10 cellular contexts compared by ENCODE assay signal in genomic region chr3:152200476-152201422, GRCh38.
DNase-seq lines count a peak whose midpoint lies in the region; ATAC-seq and TF ChIP-seq lines count a peak whose summit lies in the region.
"Had no signal": no experiment of that assay in that cellular context is flagged by ENCODE, and none has a peak within 500 bp of the region (broad histone marks: within the 10 kb centered on the region; RNA-seq: fewer than 3 reads in every experiment).

No MANE protein-coding gene starts in this region.

- no peaks in the 10 kb centered on the region for H3K27me3 Mint-ChIP-seq in stimulated activated memory B cell treated with anti-CD40 and anti-IgM and Interleukin-4, amounts not matched to agents 10 μg/mL and 1 μg/mL and 100 μg/mL, for 72 hours

- 0 out of 2 replicates have a peak, but pooled peaks cover 6% of the 10 kb centered on the region for H3K79me2 ChIP-seq in OCI-LY7 (ENCODE audit: insufficient read depth, low read depth, low read length)

- CTCF ChIA-PET in OCI-LY7 (lab: Charles Lee; ENCODE audit: unreplicated experiment): interaction anchor here (0.7 kb wide), 1 partner anchor 13 kb away, joined by 4 read pairs; no protein-coding TSS in a partner anchor

- H3K4me3 ChIP-seq in OCI-LY7 (ENCODE audit: low read depth, low read length, poor library complexity, severe bottlenecking) (peak overlapping the region; percentile 49), fibroblast of pulmonary artery (replicated peaks; ENCODE audit: low read depth, low read length) (no peak overlapping the region)

- DNase-seq in OCI-LY7 (ENCODE audit: low spot score): peak; percentile 45
- peak; percentile 34 for DNase-seq in fibroblast of pulmonary artery (ENCODE audit: low read depth)
- DNase-seq in NCI-H1417 (lab: John Stamatoyannopoulos, UW): no peak
- DNase-seq in NCI-H187 treated with DMSO at 0.1 percent for 48 hours (lab: John Stamatoyannopoulos, UW): no peak
- DNase-seq in NCI-H2227 (lab: John Stamatoyannopoulos, UW; ENCODE audit: unreplicated experiment): no peak
- DNase-seq in DMS53 (lab: John Stamatoyannopoulos, UW): no peak
- DNase-seq: stimulated activated CD4-positive, alpha-beta T cell treated with anti-CD3 and anti-CD28 coated beads, Interleukin-12 subunit alpha, Interleukin-12 subunit beta, amount 100 ng/mL, for 4 hours had no signal

- no peaks in the 10 kb centered on the region for H3K36me3 Mint-ChIP-seq in stimulated activated memory B cell treated with anti-CD40 and anti-IgM and Interleukin-4, amounts not matched to agents 10 μg/mL and 1 μg/mL and 100 μg/mL, for 72 hours

- no peaks in the 10 kb centered on the region for H3K9me3 ChIP-seq in OCI-LY7 (ENCODE audit: low read length)

- peak overlapping the region; percentile 82 for H2AFZ ChIP-seq in OCI-LY7 (ENCODE audit: low read length)

- peak overlapping the region; percentile 63 for H3K4me3 Mint-ChIP-seq in stimulated activated memory B cell treated with anti-CD40 and anti-IgM and Interleukin-4, amounts not matched to agents 10 μg/mL and 1 μg/mL and 100 μg/mL, for 72 hours

- TF ChIP-seq CTCF in OCI-LY7 (conservative IDR thresholded peaks at IDR 0.05; ENCODE audit: low read length) (no peak), fibroblast of pulmonary artery (IDR thresholded peaks at IDR 0.05; ENCODE audit: low read length, missing control alignments) (no peak)

- POLR2A ChIA-PET in OCI-LY7 (lab: Charles Lee): interaction anchor here (0.6 to 3.4 kb wide), 9 partner anchors 11 to 1793 kb away, joined by 3 to 23 read pairs (median 4); partner anchors contain the start of genes MBNL1 and TSC22D2

- peak overlapping the region; percentile 98 for H3K27ac Mint-ChIP-seq in stimulated activated memory B cell treated with anti-CD40 and anti-IgM and Interleukin-4, amounts not matched to agents 10 μg/mL and 1 μg/mL and 100 μg/mL, for 72 hours

- intact Hi-C loops in OCI-LY7 (cut with micrococcal nuclease; ENCODE audit: unreplicated experiment): no loop called here

- ATAC-seq in GM19455 (IDR thresholded peaks at IDR 0.05; ENCODE audit: unreplicated experiment): peak; percentile 35
- ATAC-seq in stimulated activated memory B cell treated with anti-CD40 and anti-IgM and Interleukin-4, amounts not matched to agents 10 μg/mL and 1 μg/mL and 100 μg/mL, for 72 hours: no peak
- ATAC-seq: activated CD4-positive, CD25-positive, alpha-beta regulatory T cell treated with anti-CD3 and anti-CD28 coated beads, Interleukin-2, amount 50 U/mL, for 24 hours had no signal

- no peaks in the 10 kb centered on the region for H3K9me3 Mint-ChIP-seq in stimulated activated memory B cell treated with anti-CD40 and anti-IgM and Interleukin-4, amounts not matched to agents 10 μg/mL and 1 μg/mL and 100 μg/mL, for 72 hours

- H3K4me2 ChIP-seq in OCI-LY7 (ENCODE audit: low read length): peak overlapping the region; percentile 86

- H3K9me2 ChIP-seq in OCI-LY7 (ENCODE audit: insufficient read depth, low read length): no peaks in the 10 kb centered on the region

- no peaks in the 10 kb centered on the region for H4K20me1 ChIP-seq in OCI-LY7 (ENCODE audit: insufficient read depth, low read length)

- peak overlapping the region; percentile 63 for H3K27ac ChIP-seq in OCI-LY7 (ENCODE audit: low read depth, low read length, poor library complexity, severe bottlenecking)

- peaks cover 79% of the 10 kb centered on the region for H3K4me1 Mint-ChIP-seq in stimulated activated memory B cell treated with anti-CD40 and anti-IgM and Interleukin-4, amounts not matched to agents 10 μg/mL and 1 μg/mL and 100 μg/mL, for 72 hours

- H3K4me1 ChIP-seq in OCI-LY7 (ENCODE audit: insufficient read depth, low read length, poor library complexity, severe bottlenecking): peaks cover 90% of the 10 kb centered on the region

- BruUV-seq in OCI-LY7 (replicated peaks; lab: Mats Ljungman, UMichigan): no TSS peak

- no peaks in the 10 kb centered on the region for H3K36me3 ChIP-seq in OCI-LY7 (ENCODE audit: insufficient read depth, low read length)

Comparison
In these comparisons a context has a peak if more than half of its experiments do, and no peak if none do; other contexts are left out.
1. DNase-seq: peak in OCI-LY7 (single experiment) and fibroblast of pulmonary artery (single experiment); none in NCI-H1417 (0 of 3), NCI-H187 treated with DMSO at 0.1 percent for 48 hours (single experiment), NCI-H2227 (single experiment) and DMS53 (single experiment).